In genomic region chr11:63919267-63920125, GRCh38 we compare ENCODE assay signal across 9 cellular contexts. TPM values are rescaled to one million over a fixed set of nuclear protein-coding genes. Genes with fewer than 3 reads are reported as not detected.
DNase-seq lines count a peak whose midpoint lies in the region; ATAC-seq and TF ChIP-seq lines count a peak whose summit lies in the region.
"Had no signal": no experiment of that assay in that cellular context is flagged by ENCODE, and none has a peak within 500 bp of the region (broad histone marks: within the 10 kb centered on the region; RNA-seq: fewer than 3 reads in every experiment).

No MANE protein-coding gene starts in this region.

- no peaks in the 10 kb centered on the region for H4K20me1 ChIP-seq in hepatocyte (ENCODE audit: insufficient read depth, poor library complexity, severe bottlenecking)

- peaks cover 13% of the 10 kb centered on the region for H3K36me3 Mint-ChIP-seq in Caco-2 (ENCODE audit: insufficient read depth, unreplicated experiment)

- H3K27me3 ChIP-seq in SJCRH30 (no peaks in the 10 kb centered on the region), hepatocyte (no peaks in the 10 kb centered on the region), skeletal muscle tissue (ENCODE audit: control insufficient read depth in 3 of 3, insufficient read depth in 3 of 3, low read length in 3 of 3) (no peaks in the 10 kb centered on the region), Caco-2 (replicated peaks; ENCODE audit: control insufficient read depth, insufficient read depth, low read length) (no peaks in the 10 kb centered on the region)

- peak; percentile 94 to 95 for DNase-seq in SJCRH30
- peak; percentile 53 for DNase-seq in hepatocyte (ENCODE audit: low spot score)
- no peak for DNase-seq in NCI-H1092 (lab: John Stamatoyannopoulos, UW)
- DNase-seq in UCSD-AML1 (lab: John Stamatoyannopoulos, UW; ENCODE audit: unreplicated experiment): no peak
- no peak for DNase-seq in Caco-2
- DNase-seq: activated CD8-positive, alpha-beta memory T cell treated with anti-CD3 and anti-CD28 coated beads, Interleukin-2, amount 50 U/mL, for 4 hours had no signal

- H3K4me1 Mint-ChIP-seq in Caco-2 (ENCODE audit: low read depth, unreplicated experiment): no peaks in the 10 kb centered on the region

- peak overlapping the region; percentile 66 for H2AFZ ChIP-seq in hepatocyte

- POLR2A ChIA-PET in Caco-2 (lab: Charles Lee): no interaction called here

- H3K27me3 Mint-ChIP-seq in Caco-2 (ENCODE audit: insufficient read depth, unreplicated experiment): no peaks in the 10 kb centered on the region

- no peaks in the 10 kb centered on the region for H3K9me3 ChIP-seq in ES-I3 (ENCODE audit: control insufficient read depth, insufficient read depth, low read length)
- no peaks in the 10 kb centered on the region for H3K9me3 ChIP-seq in SJCRH30 (replicated peaks)
- H3K9me3 ChIP-seq in hepatocyte (ENCODE audit: low read depth): no peaks in the 10 kb centered on the region
- no peaks in the 10 kb centered on the region for H3K9me3 ChIP-seq in skeletal muscle tissue (ENCODE audit: control insufficient read depth in 3 of 3, low read length in 3 of 3)
- peaks cover 9% of the 10 kb centered on the region; the same call in 1 of the 2 replicates for H3K9me3 ChIP-seq in Caco-2

- no peaks in the 10 kb centered on the region for H3K9me3 Mint-ChIP-seq in Caco-2 (ENCODE audit: unreplicated experiment)

- H3K4me2 ChIP-seq in hepatocyte: peak overlapping the region; percentile 99

- peaks cover 9% of the 10 kb centered on the region for H3K79me2 ChIP-seq in hepatocyte

- no peak for TF ChIP-seq CTCF in hepatocyte (IDR thresholded peaks at IDR 0.05; ENCODE audit: poor library complexity)
- TF ChIP-seq CTCF in Caco-2 (IDR thresholded peaks at IDR 0.05; ENCODE audit: insufficient read depth in 1 of 2, low read depth in 1 of 2, low read length in 1 of 2, severe bottlenecking in 1 of 2, unreplicated experiment in 1 of 2): no peak

- H3K4me3 ChIP-seq in SJCRH30: peak overlapping the region; percentile 73
- H3K4me3 ChIP-seq in hepatocyte: no peak overlapping the region
- peak overlapping the region in 2 of 3 donors; percentile 30 to 76 for H3K4me3 ChIP-seq in skeletal muscle tissue (ENCODE audit: low read length in 3 of 3)
- no peak overlapping the region for H3K4me3 ChIP-seq in Caco-2 (ENCODE audit: low read depth, low read length)

- WGBS in hepatocyte (ENCODE audit: low lambda C conversion rate, missing lambda C conversion rate): 30% methylated on average over 22 of the region's 41 CpGs

- H3K36me3 ChIP-seq in ES-I3 (ENCODE audit: insufficient read depth, low read length): no peaks in the 10 kb centered on the region
- H3K36me3 ChIP-seq in SJCRH30: no peaks in the 10 kb centered on the region
- H3K36me3 ChIP-seq in hepatocyte (replicated peaks; ENCODE audit: insufficient read depth, low read depth): no peaks in the 10 kb centered on the region
- no peaks in the 10 kb centered on the region for H3K36me3 ChIP-seq in skeletal muscle tissue (ENCODE audit: control insufficient read depth in 3 of 3, insufficient read depth in 3 of 3, low read length in 3 of 3)
- H3K36me3 ChIP-seq in Caco-2 (ENCODE audit: control insufficient read depth, insufficient read depth, low read length): no peaks in the 10 kb centered on the region

- H3K4me1 ChIP-seq in ES-I3 (ENCODE audit: insufficient read depth, low read length) (peaks cover 8% of the 10 kb centered on the region; the same call in 1 of the 2 replicates), SJCRH30 (peaks cover 11% of the 10 kb centered on the region), hepatocyte (ENCODE audit: insufficient read depth) (peaks cover 51% of the 10 kb centered on the region), skeletal muscle tissue (ENCODE audit: control insufficient read depth in 3 of 3, insufficient read depth in 3 of 3, low read length in 3 of 3) (peaks cover 32 to 44% (median 42%) of the 10 kb centered on the region in 3 donors), Caco-2 (0 out of 2 replicates have a peak, but pooled peaks cover 12% of the 10 kb centered on the region)

- no peak overlapping the region for H3K4me3 Mint-ChIP-seq in Caco-2 (ENCODE audit: unreplicated experiment)

- ATAC-seq in GM19395 (IDR thresholded peaks at IDR 0.05; ENCODE audit: unreplicated experiment): no peak

- H3K27ac Mint-ChIP-seq in Caco-2 (ENCODE audit: unreplicated experiment): no peak overlapping the region

- no TSS peak for BruUV-seq in Caco-2 (replicated peaks; lab: Mats Ljungman, UMichigan)

- peak overlapping the region; percentile 83 for H3K9ac ChIP-seq in ES-I3 (ENCODE audit: low read depth, low read length)
- H3K9ac ChIP-seq in skeletal muscle tissue (ENCODE audit: low read depth in 1 of 3, low read length in 3 of 3): peak overlapping the region in 1 of 3 donors; percentile 87

- intact Hi-C loops in Caco-2 (cut with micrococcal nuclease; ENCODE audit: unreplicated experiment): no loop called here

- H3K9me2 ChIP-seq in hepatocyte (replicated peaks; ENCODE audit: insufficient read depth): no peaks in the 10 kb centered on the region

- H3K27ac ChIP-seq in SJCRH30: peak overlapping the region; percentile 89
- peak overlapping the region; percentile 75 for H3K27ac ChIP-seq in hepatocyte
- H3K27ac ChIP-seq in skeletal muscle tissue (ENCODE audit: low read depth, low read length): no peak overlapping the region

- CTCF ChIA-PET in Caco-2 (lab: Charles Lee): no interaction called here

RNA-seq across cellular contexts. Expression of gene RCOR2, which starts 2.5 kb away (rescaled TPM):
- total RNA-seq in SJCRH30 (2014; rRNA removed; shearing (Covaris generic)): 17.2 and 17.9 TPM in 2 replicates
- total RNA-seq in hepatocyte (4.3 and 4.4 TPM in 2 replicates), skeletal muscle tissue (4.2 TPM), Caco-2 (2022) (1.5 and 1.8 TPM in 2 replicates)
- polyA plus RNA-seq in hepatocyte: 3.1 and 3.5 TPM in 2 replicates

RNA-seq across cellular contexts. Expression of gene NAA40, which starts 19.3 kb away (rescaled TPM):
- 25.2 and 28.6 TPM in 2 replicates for total RNA-seq in SJCRH30 (2014; rRNA removed; shearing (Covaris generic))
- total RNA-seq in hepatocyte (12.2 and 15.3 TPM in 2 replicates), skeletal muscle tissue (4.7 TPM), Caco-2 (2022) (42.7 and 43.7 TPM in 2 replicates)
- 16.4 and 17.9 TPM in 2 replicates for polyA plus RNA-seq in hepatocyte

RNA-seq across cellular contexts. Expression of gene COX8A, which starts 54.9 kb away (rescaled TPM):
- total RNA-seq in SJCRH30 (2014; rRNA removed; shearing (Covaris generic)): 597 and 702 TPM in 2 replicates
- total RNA-seq in hepatocyte: 430 and 436 TPM in 2 replicates
- 463 TPM in 2 replicates for polyA plus RNA-seq in hepatocyte
- total RNA-seq in skeletal muscle tissue: 481 TPM
- 376 and 448 TPM in 2 replicates for total RNA-seq in Caco-2 (2022)

Comparison
In these comparisons a context has a peak if more than half of its experiments do, and no peak if none do; other contexts are left out.
1. DNase-seq: peak in SJCRH30 (2 of 2) and hepatocyte (single experiment); none in NCI-H1092 (single experiment), UCSD-AML1 (single experiment) and Caco-2 (0 of 2).
2. H3K4me3 ChIP-seq: peak in SJCRH30 (single experiment) and skeletal muscle tissue (2 of 3); none in hepatocyte (single experiment) and Caco-2 (single experiment).